Comparison of ENCODE assay signal across 1 cellular context in genomic region chr12:104454997-104455396, GRCh38.
TF ChIP-seq lines count a peak whose summit lies in the region.

No MANE protein-coding gene starts in this region.

TF ChIP-seq in IMR-90, 13 proteins besides CTCF, POLR2A, EP300 and RAD21 (continued from another document):
- TF ChIP-seq NFE2L2 (IDR thresholded peaks at IDR 0.05; ENCODE audit: low read depth, low read length): no peak
- no peak for TF ChIP-seq MXI1 (IDR thresholded peaks at IDR 0.05; ENCODE audit: borderline replicate concordance, low read depth, low read length)
- no peak for TF ChIP-seq ELK1 (IDR thresholded peaks at IDR 0.05; ENCODE audit: borderline replicate concordance, low read depth, low read length)
- no peak for TF ChIP-seq RCOR1 (IDR thresholded peaks at IDR 0.05; ENCODE audit: insufficient replicate concordance, low read length)
- TF ChIP-seq MAFK (IDR thresholded peaks at IDR 0.05; ENCODE audit: low read depth, low read length): no peak
- no peak for TF ChIP-seq BHLHE40 (IDR thresholded peaks at IDR 0.05; ENCODE audit: low read depth, low read length)
- no peak for TF ChIP-seq SMC3 (IDR thresholded peaks at IDR 0.05; ENCODE audit: low read depth, low read length)
- no peak for TF ChIP-seq FOS (IDR thresholded peaks at IDR 0.05; ENCODE audit: low read depth, low read length)
- TF ChIP-seq, protein P1, sequence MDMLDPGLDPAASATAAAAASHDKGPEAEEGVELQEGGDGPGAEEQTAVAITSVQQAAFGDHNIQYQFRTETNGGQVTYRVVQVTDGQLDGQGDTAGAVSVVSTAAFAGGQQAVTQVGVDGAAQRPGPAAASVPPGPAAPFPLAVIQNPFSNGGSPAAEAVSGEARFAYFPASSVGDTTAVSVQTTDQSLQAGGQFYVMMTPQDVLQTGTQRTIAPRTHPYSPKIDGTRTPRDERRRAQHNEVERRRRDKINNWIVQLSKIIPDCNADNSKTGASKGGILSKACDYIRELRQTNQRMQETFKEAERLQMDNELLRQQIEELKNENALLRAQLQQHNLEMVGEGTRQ (IDR thresholded peaks at IDR 0.05; ENCODE audit: low read depth, low read length): no peak
- TF ChIP-seq CHD1 (IDR thresholded peaks at IDR 0.05; ENCODE audit: low read depth, low read length): no peak
- no peak for TF ChIP-seq CEBPB (IDR thresholded peaks at IDR 0.05; ENCODE audit: low read depth, low read length)
- TF ChIP-seq MAZ (IDR thresholded peaks at IDR 0.05; ENCODE audit: borderline replicate concordance, low read depth, low read length): no peak
